In the genomic region with DNA sequence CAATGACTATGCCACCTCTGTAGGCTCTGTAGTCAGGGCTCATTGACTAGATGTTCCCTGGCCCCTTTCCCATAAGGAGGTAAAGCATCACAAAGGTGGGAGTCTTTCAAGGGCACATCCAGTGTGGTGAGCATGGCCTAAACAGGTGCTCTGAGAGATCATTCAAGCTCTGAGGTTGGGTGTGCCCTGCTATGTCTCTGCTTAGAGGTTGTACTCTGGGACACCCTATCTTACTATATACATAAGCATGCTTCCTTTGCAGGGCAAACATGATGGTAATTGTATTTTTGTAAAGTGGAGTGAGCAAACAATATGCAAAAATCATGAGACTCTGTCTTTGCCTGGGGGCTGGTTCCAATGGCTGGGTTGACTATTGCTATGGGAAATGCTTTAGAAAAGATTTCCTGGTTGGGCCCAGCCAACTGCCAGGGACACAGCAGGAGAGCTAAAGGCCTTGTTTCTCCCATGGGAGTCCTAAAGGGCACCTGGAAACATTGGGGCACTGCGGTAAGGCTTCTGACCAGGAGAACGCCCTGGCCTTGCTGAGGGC, we compare ENCODE assay signal across 33 cellular contexts.
DNase-seq lines count a peak whose midpoint lies in the region; ATAC-seq and TF ChIP-seq lines count a peak whose summit lies in the region.
"Had no signal": no experiment of that assay in that cellular context is flagged by ENCODE, and none has a peak within 500 bp of the region (broad histone marks: within the 10 kb centered on the region; RNA-seq: fewer than 3 reads in every experiment).

No MANE protein-coding gene starts in this region.

- BruUV-seq in mammary epithelial cell (replicated peaks; lab: Mats Ljungman, UMichigan), result no TSS peak

- CTCF ChIA-PET in mammary epithelial cell (lab: Charles Lee; ENCODE audit: low non-redundant PET), result no interaction called here

- dilution Hi-C loops in mammary epithelial cell (cut with HindIII; ENCODE audit: low sequenced_read_pairs), result no loop called here

- H3K36me3 Mint-ChIP-seq in neural progenitor cell, result no peaks in the 10 kb centered on the region
- H3K36me3 Mint-ChIP-seq: activated naive CD4-positive, alpha-beta T cell treated with anti-CD3 and anti-CD28 coated beads, Interleukin-2, amount 10 ng/mL, durations not matched to agents 7 days and 5 days; CD8-positive, alpha-beta memory T cell; memory B cell; stimulated activated effector memory CD8-positive, alpha-beta T cell treated with anti-CD3 and anti-CD28 coated beads, Interleukin-12 subunit alpha, Interleukin-12 subunit beta, amount 100 ng/mL, for 72 hours had no signal

- H3K4me3 ChIP-seq in mammary epithelial cell (replicated peaks in 1 of 3; ENCODE audit: insufficient read depth in 1 of 3, low read depth in 2 of 3, low read length in 3 of 3), result no peak overlapping the region
- no peak overlapping the region for H3K4me3 ChIP-seq in mucosa of descending colon
- H3K4me3 ChIP-seq in neural progenitor cell, result no peak overlapping the region
- H3K4me3 ChIP-seq: K562, sigmoid colon, upper lobe of left lung had no signal

- H3K9me3 Mint-ChIP-seq in neural progenitor cell, result peaks cover 7% of the 10 kb centered on the region
- H3K9me3 Mint-ChIP-seq: activated CD4-positive, alpha-beta memory T cell treated with anti-CD3 and anti-CD28 coated beads, Interleukin-2, amount 10 ng/mL, durations not matched to agents 7 days and 5 days; CD8-positive, alpha-beta memory T cell; memory B cell; stimulated activated effector memory CD8-positive, alpha-beta T cell treated with anti-CD3 and anti-CD28 coated beads, Interleukin-12 subunit alpha, Interleukin-12 subunit beta, amount 100 ng/mL, for 72 hours had no signal

- peaks cover 3% of the 10 kb centered on the region for H3K27me3 ChIP-seq in mammary epithelial cell (ENCODE audit: insufficient read depth, low read length)
- H3K27me3 ChIP-seq in neural progenitor cell, result no peaks in the 10 kb centered on the region
- H3K27me3 ChIP-seq: BE2C, neutrophil, sigmoid colon, upper lobe of left lung had no signal

- H3K36me3 ChIP-seq in mammary epithelial cell (ENCODE audit: insufficient read depth, low read length), result no peaks in the 10 kb centered on the region
- H3K36me3 ChIP-seq in mucosa of descending colon (ENCODE audit: low read depth), result no peaks in the 10 kb centered on the region
- no peaks in the 10 kb centered on the region for H3K36me3 ChIP-seq in neural progenitor cell
- H3K36me3 ChIP-seq: BE2C, brain microvascular endothelial cell, neutrophil, sigmoid colon, upper lobe of left lung had no signal

- H4K20me1 ChIP-seq in mammary epithelial cell (ENCODE audit: insufficient read depth, low read length), result no peaks in the 10 kb centered on the region
- no peaks in the 10 kb centered on the region for H4K20me1 ChIP-seq in neural progenitor cell (ENCODE audit: low read depth)

- H3K4me1 Mint-ChIP-seq in neural progenitor cell, result peaks cover 13% of the 10 kb centered on the region
- H3K4me1 Mint-ChIP-seq: activated CD4-positive, alpha-beta memory T cell treated with anti-CD3 and anti-CD28 coated beads, Interleukin-2, amount 10 ng/mL, durations not matched to agents 7 days and 5 days; CD8-positive, alpha-beta memory T cell; memory B cell; stimulated activated effector memory CD8-positive, alpha-beta T cell treated with anti-CD3 and anti-CD28 coated beads, Interleukin-12 subunit alpha, Interleukin-12 subunit beta, amount 100 ng/mL, for 72 hours had no signal

- ATAC-seq in mucosa of descending colon (peak; percentile 71), HG03196 (IDR thresholded peaks at IDR 0.05; ENCODE audit: unreplicated experiment) (no peak)
- ATAC-seq: K562; stimulated activated effector memory CD8-positive, alpha-beta T cell treated with anti-CD3 and anti-CD28 coated beads, Interleukin-12 subunit alpha, Interleukin-12 subunit beta, amount 100 ng/mL, for 72 hours had no signal

- H3F3A ChIP-seq in neural progenitor cell (ENCODE audit: low read depth), result peaks cover 11% of the 10 kb centered on the region

- no peak overlapping the region for H3K9ac ChIP-seq in mammary epithelial cell (ENCODE audit: insufficient read depth, low read length)
- H3K9ac ChIP-seq in neural progenitor cell, result no peak overlapping the region

- intact Hi-C loops in mammary epithelial cell (cut with micrococcal nuclease), result loop anchor here (10.0 kb wide), 1 partner anchor 62 kb away; no protein-coding TSS in a partner anchor
- intact Hi-C loops in mucosa of descending colon (cut with DNase I, micrococcal nuclease), result no loop called here

- H3K79me2 ChIP-seq in mammary epithelial cell (ENCODE audit: insufficient read depth, low read length) (no peaks in the 10 kb centered on the region), neural progenitor cell (ENCODE audit: low read depth) (no peaks in the 10 kb centered on the region)

- no peak overlapping the region for H3K27ac ChIP-seq in mammary epithelial cell (ENCODE audit: insufficient read depth, low read depth, low read length)
- H3K27ac ChIP-seq in neural progenitor cell, result no peak overlapping the region
- H3K27ac ChIP-seq: brain microvascular endothelial cell, neutrophil, RWPE1, sigmoid colon, upper lobe of left lung had no signal

- no peak for TF ChIP-seq CTCF in mammary epithelial cell (conservative IDR thresholded peaks at IDR 0.05 in 1 of 2, IDR thresholded peaks at IDR 0.05 in 1 of 2; ENCODE audit: extremely low read depth in 1 of 2, insufficient read depth in 1 of 2, low read depth in 1 of 2, low read length in 2 of 2)
- TF ChIP-seq CTCF in mucosa of descending colon (IDR thresholded peaks at IDR 0.05), result no peak
- no peak for TF ChIP-seq CTCF in neural progenitor cell (IDR thresholded peaks at IDR 0.05)

- no peak overlapping the region for H3K27ac Mint-ChIP-seq in neural progenitor cell
- H3K27ac Mint-ChIP-seq: activated CD4-positive, alpha-beta memory T cell treated with anti-CD3 and anti-CD28 coated beads, Interleukin-2, amount 10 ng/mL, durations not matched to agents 7 days and 5 days; activated naive CD4-positive, alpha-beta T cell treated with anti-CD3 and anti-CD28 coated beads, Interleukin-2, amount 10 ng/mL, durations not matched to agents 7 days and 5 days; CD8-positive, alpha-beta memory T cell; memory B cell; progenitor cell of endocrine pancreas; stimulated activated effector memory CD8-positive, alpha-beta T cell treated with anti-CD3 and anti-CD28 coated beads, Interleukin-12 subunit alpha, Interleukin-12 subunit beta, amount 100 ng/mL, for 72 hours had no signal

- H3K4me2 ChIP-seq in mammary epithelial cell (ENCODE audit: insufficient read depth, low read depth, low read length), result no peak overlapping the region
- H3K4me2 ChIP-seq in neural progenitor cell, result no peak overlapping the region

- in situ Hi-C loops in T47D (cut with HindIII; ENCODE audit: low pct_unique_long_range_greater_than_20kb, low sequenced_read_pairs) (no loop called here), mammary epithelial cell (cut with MboI; ENCODE audit: low sequenced_read_pairs in 2 of 2) (no loop called here)

- peaks cover 10% of the 10 kb centered on the region for H3K27me3 Mint-ChIP-seq in neural progenitor cell (ENCODE audit: insufficient read depth, low read depth)

- WGBS in mammary epithelial cell (ENCODE audit: low coverage, missing lambda C conversion rate), result 89% methylated on average over 2 of the region's 2 CpGs

- H2AFZ ChIP-seq in mammary epithelial cell (ENCODE audit: low read depth, low read length) (no peak overlapping the region), neural progenitor cell (replicated peaks) (no peak overlapping the region)

- H3K4me1 ChIP-seq in mammary epithelial cell (ENCODE audit: insufficient read depth, low read length) (no peaks in the 10 kb centered on the region), mucosa of descending colon (ENCODE audit: low read depth) (peaks cover 4% of the 10 kb centered on the region), neural progenitor cell (peaks cover 5% of the 10 kb centered on the region)
- H3K4me1 ChIP-seq: BE2C, sigmoid colon, upper lobe of left lung had no signal

- H3K9me3 ChIP-seq in mammary epithelial cell (replicated peaks; ENCODE audit: insufficient read depth, low read length) (no peaks in the 10 kb centered on the region), mucosa of descending colon (no peaks in the 10 kb centered on the region), neural progenitor cell (ENCODE audit: low read depth) (peaks cover 4% of the 10 kb centered on the region)
- H3K9me3 ChIP-seq: BE2C, neutrophil, upper lobe of left lung had no signal

- H3K4me3 Mint-ChIP-seq in neural progenitor cell, result no peak overlapping the region
- H3K4me3 Mint-ChIP-seq: activated CD4-positive, alpha-beta memory T cell treated with anti-CD3 and anti-CD28 coated beads, Interleukin-2, amount 10 ng/mL, durations not matched to agents 7 days and 5 days; activated naive CD4-positive, alpha-beta T cell treated with anti-CD3 and anti-CD28 coated beads, Interleukin-2, amount 10 ng/mL, durations not matched to agents 7 days and 5 days; CD8-positive, alpha-beta memory T cell; memory B cell; stimulated activated effector memory CD8-positive, alpha-beta T cell treated with anti-CD3 and anti-CD28 coated beads, Interleukin-12 subunit alpha, Interleukin-12 subunit beta, amount 100 ng/mL, for 72 hours had no signal

- DNase-seq in T47D (ENCODE audit: low read depth in 1 of 2, low spot score in 1 of 2) (peak; percentile 33 to 79), mammary epithelial cell (no peak), NCI-H146 treated with DMSO at 0.1 percent for 48 hours (lab: John Stamatoyannopoulos, UW; ENCODE audit: unreplicated experiment) (peak; percentile 33), NCI-H69 (lab: John Stamatoyannopoulos, UW) (peak; percentile 83), mucosa of descending colon (no peak), neural progenitor cell (ENCODE audit: low spot score) (no peak), NCI-H82 (lab: John Stamatoyannopoulos, UW) (no peak)
- DNase-seq: ACHN; activated CD4-positive, alpha-beta memory T cell treated with anti-CD3 and anti-CD28 coated beads, Interleukin-2, amount 10 ng/mL, durations not matched to agents 7 days and 5 days; activated CD4-positive, alpha-beta T cell treated with anti-CD3 and anti-CD28 coated beads for 1 hour; activated CD8-positive, alpha-beta memory T cell treated with anti-CD3 and anti-CD28 coated beads, Interleukin-2, amount 50 U/mL, for 48 hours; activated naive CD4-positive, alpha-beta T cell treated with anti-CD3 and anti-CD28 coated beads, Interleukin-2, amount 10 ng/mL, durations not matched to agents 7 days and 5 days; amniotic stem cell; BE2C; brain microvascular endothelial cell; CD8-positive, alpha-beta memory T cell; DMS79 treated with DMSO at 0.1 percent for 48 hours; GF-D8; H7; MM.1S; NCI-H187 treated with DMSO at 0.1 percent for 48 hours; NCI-H524; sigmoid colon; stimulated activated CD4-positive, alpha-beta T cell treated with anti-CD3 and anti-CD28 coated beads, Interleukin-4, amount 100 ng/mL, for 24 hours; substantia nigra; upper lobe of left lung had no signal

Comparison
In these comparisons a context has a peak if more than half of its experiments do, and no peak if none do; other contexts are left out.
1. DNase-seq: peak in T47D (2 of 2), NCI-H146 treated with DMSO at 0.1 percent for 48 hours (single experiment) and NCI-H69 (single experiment); none in mammary epithelial cell (single experiment), mucosa of descending colon (0 of 3), neural progenitor cell (single experiment) and NCI-H82 (single experiment).